1 cellular context compared by ENCODE assay signal in genomic region chr6:30742316-30743098, GRCh38.
A peak's percentile ranks its signal among the peaks of the same experiment; 100 is the strongest.
TF ChIP-seq lines count a peak whose summit lies in the region.

TSS of gene FLOT1 (minus strand) at chr6:30742687. CDS start at chr6:30742189, 498 bp downstream.

TF ChIP-seq in K562, 482 proteins besides CTCF, POLR2A, EP300 and RAD21 (continued from another document and continues in another):
- TF ChIP-seq E2F5 (CRISPR knock-in tag; IDR thresholded peaks at IDR 0.05) (no peak), FOXA1 (IDR thresholded peaks at IDR 0.05; ENCODE audit: borderline replicate concordance) (no peak), MXI1 (IDR thresholded peaks at IDR 0.05; ENCODE audit: low read depth, low read length) (no peak), KAT8 (IDR thresholded peaks at IDR 0.05; ENCODE audit: low read depth) (no peak), RBBP5 (IDR thresholded peaks at IDR 0.05; ENCODE audit: borderline replicate concordance, insufficient read depth, low read length, poor library complexity, severe bottlenecking) (peak; percentile 53), CTBP1 (IDR thresholded peaks at IDR 0.05; ENCODE audit: borderline replicate concordance) (peak; percentile 87), ID3 (CRISPR knock-in tag; IDR thresholded peaks at IDR 0.05) (no peak), ID3 (tag; IDR thresholded peaks at IDR 0.05) (0 out of 2 replicates have a peak, but pooled peaks have one; percentile 58), PYGO2 (tag; IDR thresholded peaks at IDR 0.05) (no peak), SAFB2 (IDR thresholded peaks at IDR 0.05; ENCODE audit: borderline replicate concordance, low read depth, low read length, severe bottlenecking) (no peak), ATF1 (CRISPR knock-in tag; IDR thresholded peaks at IDR 0.05) (no peak), ATF1 (tag; IDR thresholded peaks at IDR 0.05) (peak; percentile 38), DPF2 (IDR thresholded peaks at IDR 0.05) (no peak; the same call in 1 of the 2 replicates), NELFE (IDR thresholded peaks at IDR 0.05; ENCODE audit: insufficient read depth, insufficient read length) (no peak), SRSF3 (IDR thresholded peaks at IDR 0.05; ENCODE audit: insufficient read depth, low read length) (no peak), ARID2 (IDR thresholded peaks at IDR 0.05) (no peak), MLLT1 (IDR thresholded peaks at IDR 0.05) (peak; percentile 62 to 68; a peak in 3 of 4 replicates), TCF3 (CRISPR knock-in tag; IDR thresholded peaks at IDR 0.05) (no peak), SFPQ (IDR thresholded peaks at IDR 0.05; ENCODE audit: low read depth, low read length) (no peak), ARID3A (IDR thresholded peaks at IDR 0.05; ENCODE audit: borderline replicate concordance, low read depth, low read length) (no peak), NR2C1 (IDR thresholded peaks at IDR 0.05) (no peak), NR2C1 (tag; IDR thresholded peaks at IDR 0.05) (peak; percentile 60; the same call in 1 of the 2 replicates), ZBTB40 (IDR thresholded peaks at IDR 0.05) (no peak; the same call in none of the 2 replicates), ZBTB40 (CRISPR knock-in tag; IDR thresholded peaks at IDR 0.05) (no peak), CCNT2 (IDR thresholded peaks at IDR 0.05; ENCODE audit: borderline replicate concordance, extremely low read depth, insufficient read length, low read depth, low read length) (peak; percentile 97), MAFK (IDR thresholded peaks at IDR 0.05; ENCODE audit: low read length) (no peak), HNRNPL (IDR thresholded peaks at IDR 0.05; ENCODE audit: low read depth, low read length) (peak; percentile 98)
